ENCODE assay signal across 13 cellular contexts in the genomic region with DNA sequence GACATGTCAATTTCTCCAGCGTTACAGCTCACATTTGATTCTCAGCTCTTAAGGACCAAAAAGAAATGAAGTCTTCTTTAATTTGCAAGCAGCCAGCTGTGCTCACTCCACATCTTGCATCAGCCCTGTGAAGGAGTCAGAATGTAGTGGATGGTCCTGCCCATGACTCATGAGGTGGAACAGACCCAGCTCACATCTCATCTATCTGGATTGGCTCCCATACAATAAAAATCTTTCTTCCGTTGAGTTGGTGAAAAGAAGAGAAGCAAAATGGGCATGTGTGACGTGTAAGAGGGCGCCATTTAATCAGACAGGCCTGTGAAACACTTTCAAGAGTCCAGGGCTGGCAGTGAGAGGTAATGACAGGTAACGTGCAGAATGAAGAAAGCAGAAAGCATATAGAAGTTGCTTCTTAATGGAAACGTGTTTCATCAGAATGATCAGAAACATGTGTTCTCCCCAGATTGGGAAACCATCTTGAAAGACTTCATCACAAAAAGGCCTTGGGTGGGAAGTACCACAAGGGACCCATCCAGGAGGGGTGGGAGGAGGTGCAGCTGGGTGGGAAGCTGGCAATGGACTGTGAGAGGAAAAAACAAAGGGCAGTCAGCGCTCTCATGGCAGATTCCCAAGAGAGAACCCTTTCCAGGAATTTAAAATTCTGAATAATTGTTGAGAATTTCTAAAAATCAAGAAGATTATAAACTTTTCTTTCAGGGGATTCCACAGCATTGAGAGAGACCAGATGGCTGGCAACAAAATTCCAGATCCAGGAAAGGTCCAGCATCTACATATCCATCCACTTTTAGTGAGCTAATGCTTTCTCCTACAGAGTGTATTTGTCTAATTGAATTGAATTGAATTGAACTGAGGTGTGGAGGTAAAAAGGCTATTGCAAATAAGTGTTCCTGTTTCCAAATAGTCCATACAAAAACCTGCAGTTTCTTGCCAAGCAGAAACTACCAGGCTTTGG. TPM values are rescaled to one million over a fixed set of nuclear protein-coding genes. Genes with fewer than 3 reads are reported as not detected.
A peak's percentile ranks its signal among the peaks of the same experiment; 100 is the strongest.
DNase-seq lines count a peak whose midpoint lies in the region; ATAC-seq and TF ChIP-seq lines count a peak whose summit lies in the region.
"Had no signal": no experiment of that assay in that cellular context is flagged by ENCODE, and none has a peak within 500 bp of the region (broad histone marks: within the 10 kb centered on the region; RNA-seq: fewer than 3 reads in every experiment).

No MANE protein-coding gene starts in this region.

- peaks cover 52% of the 10 kb centered on the region for H3K4me1 Mint-ChIP-seq in T-helper 2 cell treated with Interferon-gamma antibody and Interleukin-4, amounts not matched to agents 5 μg/mL and 100 μg/mL, for 36 hours (ENCODE audit: low read depth)
- peaks cover 39 to 68% (median 61%) of the 10 kb centered on the region in 4 donors for H3K4me1 Mint-ChIP-seq in naive thymus-derived CD8-positive, alpha-beta T cell

- no peaks in the 10 kb centered on the region for H3K9me3 ChIP-seq in mammary epithelial cell (replicated peaks; ENCODE audit: insufficient read depth, low read length)
- no peaks in the 10 kb centered on the region for H3K9me3 ChIP-seq in lower lobe of right lung
- H3K9me3 ChIP-seq: HAP-1, spleen had no signal

- H3K27ac ChIP-seq in mammary epithelial cell (ENCODE audit: insufficient read depth, low read depth, low read length), result peak overlapping the region; percentile 17
- no peak overlapping the region for H3K27ac ChIP-seq in lower lobe of right lung

- H3K4me2 ChIP-seq in mammary epithelial cell (ENCODE audit: insufficient read depth, low read depth, low read length), result no peak overlapping the region

- ATAC-seq in lower lobe of right lung, result peak; percentile 51 to 56
- ATAC-seq in naive thymus-derived CD8-positive, alpha-beta T cell, result no peak
- ATAC-seq: stimulated activated naive B cell treated with anti-CD40 and anti-IgM and Interleukin-4, amounts not matched to agents 10 μg/mL and 1 μg/mL and 100 μg/mL, for 72 hours had no signal

- H3K36me3 ChIP-seq in mammary epithelial cell (ENCODE audit: insufficient read depth, low read length) (no peaks in the 10 kb centered on the region), lower lobe of right lung (no peaks in the 10 kb centered on the region)
- H3K36me3 ChIP-seq: HAP-1, spleen had no signal

- H3K36me3 Mint-ChIP-seq in T-helper 2 cell treated with Interferon-gamma antibody and Interleukin-4, amounts not matched to agents 5 μg/mL and 100 μg/mL, for 36 hours (ENCODE audit: low read depth), result no peaks in the 10 kb centered on the region
- H3K36me3 Mint-ChIP-seq in naive thymus-derived CD8-positive, alpha-beta T cell, result no peaks in the 10 kb centered on the region
- H3K36me3 Mint-ChIP-seq: stimulated activated naive B cell treated with anti-CD40 and anti-IgM and Interleukin-4, amounts not matched to agents 10 μg/mL and 1 μg/mL and 100 μg/mL, for 72 hours had no signal

- H3K79me2 ChIP-seq in mammary epithelial cell (ENCODE audit: insufficient read depth, low read length), result no peaks in the 10 kb centered on the region

- H3K9ac ChIP-seq in mammary epithelial cell (ENCODE audit: insufficient read depth, low read length), result no peak overlapping the region

- 53% methylated on average over 7 of the region's 7 CpGs for WGBS in mammary epithelial cell (ENCODE audit: low coverage, missing lambda C conversion rate)

- no TSS peak for BruUV-seq in mammary epithelial cell (replicated peaks; lab: Mats Ljungman, UMichigan)

- POLR2A ChIA-PET in AG04449 (lab: Yijun Ruan, JAX), result interaction anchor here (0.7 to 1.1 kb wide), 2 partner anchors 25 to 28 kb away, joined by 3 read pairs; no protein-coding TSS in a partner anchor
- POLR2A ChIA-PET in naive thymus-derived CD8-positive, alpha-beta T cell (lab: Charles Lee), result interaction anchor here (0.8 to 17.9 kb wide), 8 partner anchors 10 to 94 kb away, joined by 3 to 476 read pairs (median 6); no protein-coding TSS in a partner anchor

- H3K4me3 ChIP-seq in AG04449 (ENCODE audit: low read depth, low read length) (no peak overlapping the region), HFF-Myc (replicated peaks; ENCODE audit: low read depth, low read length) (no peak overlapping the region), mammary epithelial cell (replicated peaks in 1 of 3; ENCODE audit: insufficient read depth in 1 of 3, low read depth in 2 of 3, low read length in 3 of 3) (no peak overlapping the region), lower lobe of right lung (no peak overlapping the region)
- H3K4me3 ChIP-seq: HAP-1, spleen had no signal

- peak overlapping the region; percentile 12 for H2AFZ ChIP-seq in mammary epithelial cell (ENCODE audit: low read depth, low read length)

- in situ Hi-C loops in mammary epithelial cell (cut with MboI; ENCODE audit: low sequenced_read_pairs in 2 of 2), result no loop called here

- CTCF ChIA-PET in AG04449 (lab: Yijun Ruan, JAX) (interaction anchor here (0.9 to 1.7 kb wide), 4 partner anchors 10 to 100 kb away, joined by 3 to 9 read pairs (median 4); no protein-coding TSS in a partner anchor), mammary epithelial cell (lab: Charles Lee; ENCODE audit: low non-redundant PET) (no interaction called here)

- H3K4me1 ChIP-seq in mammary epithelial cell (ENCODE audit: insufficient read depth, low read length), result peaks cover 31% of the 10 kb centered on the region
- H3K4me1 ChIP-seq in lower lobe of right lung, result peaks cover 7% of the 10 kb centered on the region

- dilution Hi-C loops in mammary epithelial cell (cut with HindIII; ENCODE audit: low sequenced_read_pairs), result no loop called here

- TF ChIP-seq CTCF in AG04449 (IDR thresholded peaks at IDR 0.05; ENCODE audit: insufficient read depth, low read length, missing control alignments) (no peak), HFF-Myc (IDR thresholded peaks at IDR 0.05; ENCODE audit: low read depth, low read length, missing control alignments) (no peak), mammary epithelial cell (conservative IDR thresholded peaks at IDR 0.05 in 1 of 2, IDR thresholded peaks at IDR 0.05 in 1 of 2; ENCODE audit: extremely low read depth in 1 of 2, insufficient read depth in 1 of 2, low read depth in 1 of 2, low read length in 2 of 2) (no peak), lower lobe of right lung (IDR thresholded peaks at IDR 0.05) (no peak)

- H3K4me3 Mint-ChIP-seq in T-helper 2 cell treated with Interferon-gamma antibody and Interleukin-4, amounts not matched to agents 5 μg/mL and 100 μg/mL, for 36 hours, result no peak overlapping the region
- no peak overlapping the region for H3K4me3 Mint-ChIP-seq in naive thymus-derived CD8-positive, alpha-beta T cell
- H3K4me3 Mint-ChIP-seq: stimulated activated naive B cell treated with anti-CD40 and anti-IgM and Interleukin-4, amounts not matched to agents 10 μg/mL and 1 μg/mL and 100 μg/mL, for 72 hours had no signal

- peaks cover 3% of the 10 kb centered on the region for H3K9me3 Mint-ChIP-seq in T-helper 2 cell treated with Interferon-gamma antibody and Interleukin-4, amounts not matched to agents 5 μg/mL and 100 μg/mL, for 36 hours
- H3K9me3 Mint-ChIP-seq in naive thymus-derived CD8-positive, alpha-beta T cell, result peaks cover 0 to 2% (median 0%) of the 10 kb centered on the region in 9 donors

- peak; percentile 84 for DNase-seq in AG04449 (ENCODE audit: low read depth, low spot score)
- DNase-seq in HFF-Myc (ENCODE audit: extremely low read depth, low read depth), result peak; percentile 92
- peak; percentile 82 for DNase-seq in mammary epithelial cell
- no peak for DNase-seq in lower lobe of right lung
- DNase-seq in T-helper 2 cell treated with Interferon-gamma antibody and Interleukin-4, amounts not matched to agents 5 μg/mL and 100 μg/mL, for 36 hours (ENCODE audit: low spot score), result no peak
- no peak for DNase-seq in naive thymus-derived CD8-positive, alpha-beta T cell
- DNase-seq in NCI-H1694 (lab: John Stamatoyannopoulos, UW), result no peak
- no peak for DNase-seq in activated T-cell treated with anti-CD3 and anti-CD28 coated beads, Interleukin-2, amount 50 U/mL, for 48 hours
- DNase-seq: activated T-cell treated with anti-CD3 and anti-CD28 coated beads for 4 hours; NCI-H2171 treated with DMSO at 0.1 percent for 48 hours; spleen; stimulated activated naive B cell treated with anti-CD40 and anti-IgM and Interleukin-4, amounts not matched to agents 10 μg/mL and 1 μg/mL and 100 μg/mL, for 72 hours had no signal

- intact Hi-C loops in mammary epithelial cell (cut with micrococcal nuclease) (loop anchor here (1.0 kb wide), 1 partner anchor 8 kb away; no protein-coding TSS in a partner anchor), lower lobe of right lung (cut with DNase I) (no loop called here)

- H4K20me1 ChIP-seq in mammary epithelial cell (ENCODE audit: insufficient read depth, low read length), result no peaks in the 10 kb centered on the region

- no peak overlapping the region for H3K27ac Mint-ChIP-seq in T-helper 2 cell treated with Interferon-gamma antibody and Interleukin-4, amounts not matched to agents 5 μg/mL and 100 μg/mL, for 36 hours
- H3K27ac Mint-ChIP-seq in naive thymus-derived CD8-positive, alpha-beta T cell, result peak overlapping the region in 4 of 10 donors; percentile 40 to 94 (median 76)
- H3K27ac Mint-ChIP-seq: stimulated activated naive B cell treated with anti-CD40 and anti-IgM and Interleukin-4, amounts not matched to agents 10 μg/mL and 1 μg/mL and 100 μg/mL, for 72 hours had no signal

- H3K27me3 ChIP-seq in mammary epithelial cell (ENCODE audit: insufficient read depth, low read length) (no peaks in the 10 kb centered on the region), lower lobe of right lung (ENCODE audit: low read depth) (no peaks in the 10 kb centered on the region)
- H3K27me3 ChIP-seq: spleen had no signal

- no peaks in the 10 kb centered on the region for H3K27me3 Mint-ChIP-seq in T-helper 2 cell treated with Interferon-gamma antibody and Interleukin-4, amounts not matched to agents 5 μg/mL and 100 μg/mL, for 36 hours (ENCODE audit: low read depth)
- H3K27me3 Mint-ChIP-seq in naive thymus-derived CD8-positive, alpha-beta T cell, result no peaks in the 10 kb centered on the region
- H3K27me3 Mint-ChIP-seq: stimulated activated naive B cell treated with anti-CD40 and anti-IgM and Interleukin-4, amounts not matched to agents 10 μg/mL and 1 μg/mL and 100 μg/mL, for 72 hours had no signal

RNA-seq across cellular contexts. Expression of a gene that starts 57.0 kb away (rescaled TPM):
- total RNA-seq in mammary epithelial cell, result 100 to 1,000 TPM in 1 of 2 donors, 10 to 100 TPM in 1; 53.0 to 115 TPM
- polyA plus RNA-seq in mammary epithelial cell, result 40.7 TPM
- polyA minus RNA-seq in mammary epithelial cell, result 71.6 TPM
- 123 TPM for total RNA-seq in lower lobe of right lung
- total RNA-seq in naive thymus-derived CD8-positive, alpha-beta T cell, result 100 to 1,000 TPM; 925 to 962 TPM
- 100 to 1,000 TPM; 407 to 433 (median 430) TPM for polyA plus RNA-seq in naive thymus-derived CD8-positive, alpha-beta T cell

Comparison
In these comparisons a context has a peak if more than half of its experiments do, and no peak if none do; other contexts are left out.
1. DNase-seq: peak in AG04449 (single experiment), HFF-Myc (single experiment) and mammary epithelial cell (single experiment); none in lower lobe of right lung (single experiment), T-helper 2 cell treated with Interferon-gamma antibody and Interleukin-4, amounts not matched to agents 5 μg/mL and 100 μg/mL, for 36 hours (single experiment), naive thymus-derived CD8-positive, alpha-beta T cell (0 of 10), NCI-H1694 (single experiment) and activated T-cell treated with anti-CD3 and anti-CD28 coated beads, Interleukin-2, amount 50 U/mL, for 48 hours (0 of 2).
2. ATAC-seq: peak in lower lobe of right lung (2 of 2); none in naive thymus-derived CD8-positive, alpha-beta T cell (0 of 2).